Comparison of ENCODE assay signal across 1 cellular context in genomic region chr1:47752048-47752451, GRCh38.
TF ChIP-seq lines count a peak whose summit lies in the region.

No MANE protein-coding gene starts in this region.

TF ChIP-seq in K562, 482 proteins besides CTCF, POLR2A, EP300 and RAD21 (continued from another document):
- no peak for TF ChIP-seq NCOR1 (IDR thresholded peaks at IDR 0.05)
- no peak for TF ChIP-seq HNRNPLL (IDR thresholded peaks at IDR 0.05; ENCODE audit: low read depth, low read length, poor library complexity, severe bottlenecking)
- TF ChIP-seq ZNF77 (CRISPR knock-in tag; IDR thresholded peaks at IDR 0.05), result no peak
- TF ChIP-seq CEBPG (CRISPR knock-in tag; IDR thresholded peaks at IDR 0.05), result no peak
- no peak for TF ChIP-seq CEBPG (tag; conservative IDR thresholded peaks at IDR 0.05 in 1 of 2, IDR thresholded peaks at IDR 0.05 in 1 of 2)
- TF ChIP-seq CBX2 (IDR thresholded peaks at IDR 0.05; ENCODE audit: insufficient read depth, low read length, poor library complexity, severe bottlenecking), result no peak
- TF ChIP-seq ZBTB33 (CRISPR knock-in tag; IDR thresholded peaks at IDR 0.05), result no peak
- TF ChIP-seq ZNF655 (CRISPR knock-in tag; IDR thresholded peaks at IDR 0.05), result no peak
- TF ChIP-seq KLF6 (CRISPR knock-in tag; IDR thresholded peaks at IDR 0.05; ENCODE audit: borderline replicate concordance), result no peak
- no peak for TF ChIP-seq PATZ1 (CRISPR knock-in tag; IDR thresholded peaks at IDR 0.05; ENCODE audit: borderline replicate concordance)
TF ChIP-seq in K562: peak in this region for 0.
